Comparison of ENCODE assay signal across 8 cellular contexts in genomic region chr15:67884514-67885225, GRCh38. TPM values are rescaled to one million over a fixed set of nuclear protein-coding genes. Genes with fewer than 3 reads are reported as not detected.
DNase-seq lines count a peak whose midpoint lies in the region; ATAC-seq, FAIRE-seq and TF ChIP-seq lines count a peak whose summit lies in the region.

No MANE protein-coding gene starts in this region.

- 0 out of 2 replicates have a peak, but pooled peaks cover 4% of the 10 kb centered on the region for H3K27me3 ChIP-seq in H7 (ENCODE audit: control insufficient read depth, insufficient read depth, low read length)
- no peaks in the 10 kb centered on the region for H3K27me3 ChIP-seq in Peyer's patch

- H3K4me1 ChIP-seq in A549 (peaks cover 57% of the 10 kb centered on the region), Peyer's patch (peaks cover 0 to 23% (median 0%) of the 10 kb centered on the region in 4 donors)

- WGBS in A549 (ENCODE audit: missing lambda C conversion rate): 2% methylated on average over 16 of the region's 48 CpGs

- H3K9me3 ChIP-seq in A549: no peaks in the 10 kb centered on the region
- H3K9me3 ChIP-seq in Peyer's patch: no peaks in the 10 kb centered on the region

- POLR2A ChIA-PET in A549 (lab: Yijun Ruan, JAX): interaction anchor here (0.6 to 3.0 kb wide), 3 partner anchors 31 to 211 kb away, joined by 3 to 26 read pairs (median 6); no protein-coding TSS in a partner anchor

- CTCF ChIA-PET in A549 (lab: Yijun Ruan, JAX): interaction anchor here (0.9 to 9.4 kb wide), 6 partner anchors 9 to 266 kb away, joined by 3 to 76 read pairs (median 3); no protein-coding TSS in a partner anchor

- H3K36me3 ChIP-seq in H7 (replicated peaks; ENCODE audit: control insufficient read depth, insufficient read depth, low read length): no peaks in the 10 kb centered on the region
- no peaks in the 10 kb centered on the region for H3K36me3 ChIP-seq in Peyer's patch

- no peak for TF ChIP-seq CTCF in A549 (IDR thresholded peaks at IDR 0.05)
- no peak for TF ChIP-seq CTCF in Peyer's patch (IDR thresholded peaks at IDR 0.05)
- TF ChIP-seq CTCF in fibroblast of villous mesenchyme (IDR thresholded peaks at IDR 0.05; ENCODE audit: insufficient read depth, low read depth, low read length): no peak
- TF ChIP-seq CTCF in nephron (IDR thresholded peaks at IDR 0.05; ENCODE audit: unreplicated experiment in 3 of 3): no peak

- H3K27ac Mint-ChIP-seq in nephron: peak overlapping the region; percentile 84 to 92 (median 90)

- no peaks in the 10 kb centered on the region for H3K36me3 Mint-ChIP-seq in nephron (ENCODE audit: low read depth)

- TF ChIP-seq POLR2A in A549 (IDR thresholded peaks at IDR 0.05; ENCODE audit: low read length) (peak; percentile 41), Peyer's patch (IDR thresholded peaks at IDR 0.05) (peak; percentile 38 to 78)

- peak; percentile 49 to 77; a peak in 3 of 5 replicates for TF ChIP-seq EP300 in A549 (IDR thresholded peaks at IDR 0.05)

- DNase-seq in A549 (ENCODE audit: low read depth in 1 of 2, low spot score in 1 of 2) (peak; percentile 88 to 91), H7 (peak; percentile 89), Peyer's patch (peak; percentile 29 to 96 (median 90)), fibroblast of villous mesenchyme (ENCODE audit: low read depth) (peak; percentile 80)
- peak; percentile 24 for DNase-seq in activated effector memory CD4-positive, alpha-beta T cell treated with Interleukin-2 at 50 U/mL for 16 hours
- peak; percentile 63 for DNase-seq in stimulated activated naive CD8-positive, alpha-beta T cell treated with anti-CD3 and anti-CD28 coated beads, Interleukin-15, Interleukin-2, amounts not matched to agents 100 U/mL and 50 U/mL, for 24 hours

- H3K4me3 ChIP-seq in A549: peak overlapping the region; percentile 40
- peak overlapping the region; percentile 51 for H3K4me3 ChIP-seq in H7 (ENCODE audit: insufficient read depth, low read depth, low read length)
- peak overlapping the region; percentile 31 to 60 (median 50) for H3K4me3 ChIP-seq in Peyer's patch
- H3K4me3 ChIP-seq in fibroblast of villous mesenchyme (ENCODE audit: low read depth, low read length): peak overlapping the region; percentile 55

- H3K27me3 Mint-ChIP-seq in nephron (ENCODE audit: low read depth): no peaks in the 10 kb centered on the region

- peak overlapping the region; percentile 67 for H3K4me2 ChIP-seq in A549

- peaks cover 5% of the 10 kb centered on the region for H3K9me3 Mint-ChIP-seq in nephron

- peak overlapping the region; percentile 69 to 73 (median 72) for H3K4me3 Mint-ChIP-seq in nephron

- peaks cover 49% of the 10 kb centered on the region for H3K4me1 Mint-ChIP-seq in nephron

- TF ChIP-seq RAD21 in A549 (conservative IDR thresholded peaks at IDR 0.05 in 1 of 2, IDR thresholded peaks at IDR 0.05 in 1 of 2): peak; percentile 13 to 77; a peak in 3 of 5 replicates

- ATAC-seq in A549: peak; percentile 91 to 92
- peak; percentile 69 for ATAC-seq in stimulated activated naive CD8-positive, alpha-beta T cell treated with anti-CD3 and anti-CD28 coated beads, Interleukin-15, Interleukin-2, amounts not matched to agents 100 U/mL and 50 U/mL, for 24 hours
- no peak for ATAC-seq in GM19452 (IDR thresholded peaks at IDR 0.05; ENCODE audit: unreplicated experiment)

- peak overlapping the region; percentile 84 to 93 for H3K27ac ChIP-seq in A549
- peak overlapping the region; percentile 55 to 95 (median 80) for H3K27ac ChIP-seq in Peyer's patch

- FAIRE-seq in A549 (lab: Jason Lieb, UNC): no peak

TF ChIP-seq in A549, 52 proteins besides CTCF, POLR2A, EP300 and RAD21:
- TF ChIP-seq REST (IDR thresholded peaks at IDR 0.05): no peak
- peak; percentile 69 for TF ChIP-seq SMC3 (IDR thresholded peaks at IDR 0.05)
- TF ChIP-seq FOSL2 (IDR thresholded peaks at IDR 0.05): no peak
- peak; percentile 14; the same call in 1 of the 2 replicates for TF ChIP-seq FOSL2 (CRISPR knock-in tag; IDR thresholded peaks at IDR 0.05)
- TF ChIP-seq, protein P1, sequence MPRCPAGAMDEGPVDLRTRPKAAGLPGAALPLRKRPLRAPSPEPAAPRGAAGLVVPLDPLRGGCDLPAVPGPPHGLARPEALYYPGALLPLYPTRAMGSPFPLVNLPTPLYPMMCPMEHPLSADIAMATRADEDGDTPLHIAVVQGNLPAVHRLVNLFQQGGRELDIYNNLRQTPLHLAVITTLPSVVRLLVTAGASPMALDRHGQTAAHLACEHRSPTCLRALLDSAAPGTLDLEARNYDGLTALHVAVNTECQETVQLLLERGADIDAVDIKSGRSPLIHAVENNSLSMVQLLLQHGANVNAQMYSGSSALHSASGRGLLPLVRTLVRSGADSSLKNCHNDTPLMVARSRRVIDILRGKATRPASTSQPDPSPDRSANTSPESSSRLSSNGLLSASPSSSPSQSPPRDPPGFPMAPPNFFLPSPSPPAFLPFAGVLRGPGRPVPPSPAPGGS (IDR thresholded peaks at IDR 0.05): peak; percentile 80; the same call in 1 of the 3 replicates
- TF ChIP-seq JUN (IDR thresholded peaks at IDR 0.05): peak; percentile 86 to 96
- TF ChIP-seq TP53 (CRISPR knock-in tag; IDR thresholded peaks at IDR 0.05): no peak
- peak; percentile 77 for TF ChIP-seq CHD2 (IDR thresholded peaks at IDR 0.05; ENCODE audit: low read length, partially characterized antibody)
- TF ChIP-seq CHD4 (IDR thresholded peaks at IDR 0.05; ENCODE audit: borderline replicate concordance): no peak
- peak; percentile 61 for TF ChIP-seq MYC (IDR thresholded peaks at IDR 0.05; ENCODE audit: borderline replicate concordance, low read length)
- no peak for TF ChIP-seq KDM1A (IDR thresholded peaks at IDR 0.05; ENCODE audit: low read depth)
- TF ChIP-seq, protein P2, sequence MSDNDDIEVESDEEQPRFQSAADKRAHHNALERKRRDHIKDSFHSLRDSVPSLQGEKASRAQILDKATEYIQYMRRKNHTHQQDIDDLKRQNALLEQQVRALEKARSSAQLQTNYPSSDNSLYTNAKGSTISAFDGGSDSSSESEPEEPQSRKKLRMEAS (IDR thresholded peaks at IDR 0.05): peak; percentile 81

RNA-seq across cellular contexts. Expression of gene RNU6-1, which starts 44.8 kb away (rescaled TPM):
- polyA plus RNA-seq in A549 (2011; rRNA removed): not detected in 2 replicates
- not detected in 2 replicates for polyA plus RNA-seq in A549 (2012; cell fraction: cytosol; rRNA removed)
- polyA plus RNA-seq in A549 (2012; cell fraction: nucleus; rRNA removed): not detected in 2 replicates
- not detected in 3 replicates for polyA plus RNA-seq in A549 (2017; fragmentation: RNase III; extraction: RNeasy Plus Mini Kit Qiagen cat#74134 plus additional on column Dnase treatment)
- polyA minus RNA-seq in A549 (2011; rRNA and poly(A)+ RNA removed): under 0.01 TPM in 1 of 2 replicates, not detected in the other
- total RNA-seq in H7 (2014; rRNA removed; shearing (Covaris generic)): not detected in 2 replicates
- not detected for total RNA-seq in Peyer's patch
- not detected in 2 replicates for total RNA-seq in fibroblast of villous mesenchyme

RNA-seq across cellular contexts. Expression of gene SKOR1, which starts 59.4 kb away (rescaled TPM):
- polyA plus RNA-seq in A549 (2011; rRNA removed) (0.03 TPM in 2 replicates), A549 (2017; fragmentation: RNase III; extraction: RNeasy Plus Mini Kit Qiagen cat#74134 plus additional on column Dnase treatment) (0.04 to 0.11 TPM (median 0.05 TPM) in 3 replicates)
- 0.01 and 0.06 TPM in 2 replicates for polyA plus RNA-seq in A549 (2012; cell fraction: cytosol; rRNA removed)
- polyA plus RNA-seq in A549 (2012; cell fraction: nucleus; rRNA removed): 0.19 and 0.28 TPM in 2 replicates
- polyA minus RNA-seq in A549 (2011; rRNA and poly(A)+ RNA removed): 0.10 and 0.12 TPM in 2 replicates
- total RNA-seq in H7 (2014; rRNA removed; shearing (Covaris generic)): 0.11 TPM in 1 of 2 replicates, not detected in the other
- total RNA-seq in Peyer's patch (1 to 10 TPM; 1.2 to 5.0 (median 1.6) TPM), fibroblast of villous mesenchyme (0.32 TPM in 1 of 2 replicates, not detected in the other)

Comparison
In these comparisons a context has a peak if more than half of its experiments do, and no peak if none do; other contexts are left out.
1. DNase-seq: peak in every context shown above with its lines; median percentile 90 in Peyer's patch; 90 in A549; 89 in H7; 80 in fibroblast of villous mesenchyme; 63 in stimulated activated naive CD8-positive, alpha-beta T cell treated with anti-CD3 and anti-CD28 coated beads, Interleukin-15, Interleukin-2, amounts not matched to agents 100 U/mL and 50 U/mL, for 24 hours; 24 in activated effector memory CD4-positive, alpha-beta T cell treated with Interleukin-2 at 50 U/mL for 16 hours.